ENCODE assay signal across 10 cellular contexts in the genomic region with DNA sequence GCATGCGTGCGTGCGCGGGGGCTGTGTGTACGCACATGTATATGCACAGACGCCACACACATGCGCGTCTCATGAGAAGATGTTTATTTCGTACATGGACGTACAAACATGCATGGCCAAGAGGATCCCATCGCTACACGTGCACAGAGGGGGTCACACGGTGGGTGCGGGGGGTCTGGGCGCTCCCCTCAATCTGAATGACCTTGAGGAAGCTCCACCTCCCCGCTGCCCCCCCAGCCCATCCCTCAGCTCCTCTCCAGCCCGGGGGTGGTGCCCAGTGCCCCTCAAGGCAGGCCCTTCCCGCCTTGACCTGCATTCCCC. TPM values are rescaled to one million over a fixed set of nuclear protein-coding genes. Genes with fewer than 3 reads are reported as not detected.
DNase-seq lines count a peak whose midpoint lies in the region; ATAC-seq and TF ChIP-seq lines count a peak whose summit lies in the region.
"Had no signal": no experiment of that assay in that cellular context is flagged by ENCODE, and none has a peak within 500 bp of the region (broad histone marks: within the 10 kb centered on the region; RNA-seq: fewer than 3 reads in every experiment).

No MANE protein-coding gene starts in this region.

- H3K36me3 Mint-ChIP-seq in central memory CD8-positive, alpha-beta T cell (ENCODE audit: insufficient read depth): peaks cover 2% of the 10 kb centered on the region

- H3K4me1 ChIP-seq in HUES48 (ENCODE audit: control insufficient read depth, insufficient read depth, low read length) (no peaks in the 10 kb centered on the region), lower lobe of right lung (peaks cover 21% of the 10 kb centered on the region), stomach smooth muscle (ENCODE audit: control insufficient read depth, insufficient read depth, low read length) (peaks cover 23% of the 10 kb centered on the region), ascending aorta (peaks cover 3 to 14% of the 10 kb centered on the region in 2 donors)

- no peak overlapping the region for H3K27ac Mint-ChIP-seq in central memory CD8-positive, alpha-beta T cell (ENCODE audit: low read depth)

- H3K9me3 Mint-ChIP-seq in central memory CD8-positive, alpha-beta T cell: no peaks in the 10 kb centered on the region

- H3K9ac ChIP-seq in HUES48 (ENCODE audit: low read depth, low read length) (no peak overlapping the region), stomach smooth muscle (ENCODE audit: low read length in 2 of 2) (peak overlapping the region in 1 of 2 donors; percentile 51)

- H3K9me3 ChIP-seq in HUES48 (ENCODE audit: control insufficient read depth, insufficient read depth, low read length) (no peaks in the 10 kb centered on the region), lower lobe of right lung (no peaks in the 10 kb centered on the region), stomach smooth muscle (ENCODE audit: control insufficient read depth in 2 of 2, low read length in 2 of 2) (no peaks in the 10 kb centered on the region), ascending aorta (no peaks in the 10 kb centered on the region)

- no peak for ATAC-seq in central memory CD8-positive, alpha-beta T cell (replicated peaks; ENCODE audit: extremely low read depth, poor library complexity, severe bottlenecking)
- no peak for ATAC-seq in lower lobe of right lung
- ATAC-seq: left colon had no signal

- H3K4me1 Mint-ChIP-seq in central memory CD8-positive, alpha-beta T cell: no peaks in the 10 kb centered on the region

- H3K36me3 ChIP-seq in HUES48 (ENCODE audit: control insufficient read depth, insufficient read depth, low read length) (peaks cover 37% of the 10 kb centered on the region), lower lobe of right lung (peaks cover 33% of the 10 kb centered on the region), stomach smooth muscle (ENCODE audit: control insufficient read depth in 2 of 2, insufficient read depth in 2 of 2, low read length in 2 of 2) (peaks cover 0 to 9% of the 10 kb centered on the region in 2 donors), ascending aorta (peaks cover 3 to 17% of the 10 kb centered on the region in 2 donors)

- H3K4me3 ChIP-seq in HUES48 (ENCODE audit: low read depth, low read length) (peak overlapping the region; percentile 74), lower lobe of right lung (peak overlapping the region; percentile 55), stomach smooth muscle (ENCODE audit: low read length in 2 of 2) (peak overlapping the region; percentile 70 to 76), ascending aorta (peak overlapping the region in 1 of 2 donors; percentile 91)

- peak overlapping the region; percentile 61 for H3K4me3 Mint-ChIP-seq in central memory CD8-positive, alpha-beta T cell

- intact Hi-C loops in lower lobe of right lung (cut with DNase I): no loop called here
- intact Hi-C loops in ascending aorta (cut with DNase I): no loop called here

- no peak for TF ChIP-seq CTCF in lower lobe of right lung (IDR thresholded peaks at IDR 0.05)
- TF ChIP-seq CTCF in ascending aorta (IDR thresholded peaks at IDR 0.05): no peak

- H3K27me3 Mint-ChIP-seq in central memory CD8-positive, alpha-beta T cell: no peaks in the 10 kb centered on the region

- no peak for DNase-seq in central memory CD8-positive, alpha-beta T cell (ENCODE audit: low spot score in 2 of 2)
- no peak for DNase-seq in lower lobe of right lung
- no peak for DNase-seq in MV-4-11 (lab: John Stamatoyannopoulos, UW)
- no peak for DNase-seq in ascending aorta (ENCODE audit: low spot score in 2 of 2)
- no peak for DNase-seq in activated CD4-positive, alpha-beta T cell treated with anti-CD3 and anti-CD28 coated beads for 48 hours
- DNase-seq: activated effector memory CD4-positive, alpha-beta T cell treated with anti-CD3 and anti-CD28 coated beads, Interleukin-2, amount 50 U/mL, for 16 hours; NCI-H345 had no signal

- H3K27ac ChIP-seq in HUES48 (ENCODE audit: low read depth, low read length) (no peak overlapping the region), lower lobe of right lung (no peak overlapping the region), stomach smooth muscle (ENCODE audit: low read length) (peak overlapping the region; percentile 11), ascending aorta (peak overlapping the region in 1 of 2 donors; percentile 77)

- H3K27me3 ChIP-seq in HUES48 (ENCODE audit: control insufficient read depth, insufficient read depth, low read length) (no peaks in the 10 kb centered on the region), lower lobe of right lung (ENCODE audit: low read depth) (no peaks in the 10 kb centered on the region), stomach smooth muscle (ENCODE audit: control insufficient read depth in 1 of 2, insufficient read depth in 2 of 2, low read length in 2 of 2) (no peaks in the 10 kb centered on the region), ascending aorta (no peaks in the 10 kb centered on the region)

RNA-seq across cellular contexts. Expression of a gene that starts 1.5 kb away (rescaled TPM):
- total RNA-seq in lower lobe of right lung (3.9 TPM), ascending aorta (not detected)

RNA-seq across cellular contexts. Expression of a gene that starts 27.0 kb away (rescaled TPM):
- 14.1 TPM for total RNA-seq in lower lobe of right lung
- 46.3 TPM for total RNA-seq in ascending aorta

RNA-seq across cellular contexts. Expression of a gene that starts 35.7 kb away (rescaled TPM):
- total RNA-seq in lower lobe of right lung: 123 TPM
- 50.1 TPM for total RNA-seq in ascending aorta
